Comparison of ENCODE assay signal across 2 cellular contexts in the genomic region with DNA sequence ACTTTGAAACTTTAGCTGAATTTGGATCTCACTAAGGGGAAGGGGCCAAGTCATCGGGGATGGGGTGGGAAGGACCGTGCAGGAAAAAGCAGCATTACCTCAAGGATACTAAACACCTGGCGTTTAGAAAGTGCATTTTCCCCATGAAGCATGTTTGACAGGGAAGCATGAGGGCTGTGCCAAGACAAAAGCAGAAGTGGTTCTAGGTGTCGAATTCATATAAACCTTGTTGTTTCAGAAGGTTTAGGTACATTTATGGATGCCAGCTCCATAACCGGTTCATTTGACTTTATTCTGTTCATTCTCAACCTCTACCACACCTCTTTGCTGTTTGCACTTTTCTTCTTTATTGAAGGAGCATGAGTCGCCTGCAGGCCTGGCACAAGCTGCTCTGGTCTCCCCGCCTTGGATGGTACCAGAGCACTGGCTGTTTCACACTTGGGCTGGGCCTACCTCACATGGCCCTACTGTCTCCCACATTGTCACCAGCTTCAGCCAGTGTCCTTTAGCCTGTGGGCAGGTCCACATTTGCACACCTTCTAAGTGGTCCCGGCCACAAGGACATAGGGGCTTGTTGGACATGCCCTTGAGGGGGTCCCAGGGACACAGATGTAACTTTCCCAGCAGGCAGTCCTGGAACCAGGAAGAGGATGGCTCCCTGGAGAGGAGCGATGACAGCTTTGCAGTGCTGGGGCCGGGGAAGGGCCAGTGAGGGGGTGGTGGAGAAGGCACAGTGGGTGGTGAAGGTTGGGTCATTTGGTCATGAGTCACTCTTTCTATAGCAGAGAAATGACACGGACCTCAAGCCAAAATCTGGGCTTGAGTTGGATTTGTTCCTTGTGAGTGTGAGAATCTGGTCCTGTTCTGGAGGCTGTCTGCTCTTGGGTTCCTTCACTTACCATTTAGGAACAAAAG.
TF ChIP-seq lines count a peak whose summit lies in the region.

No MANE protein-coding gene starts in this region.

TF ChIP-seq in SK-N-SH treated with all-trans-retinoic acid at 6 μM for 48 hours, 23 proteins besides CTCF, POLR2A, EP300 and RAD21 (continued from another document):
- TF ChIP-seq GLIS3 (CRISPR knock-in tag; IDR thresholded peaks at IDR 0.05) (no peak), ZNF8 (CRISPR knock-in tag; IDR thresholded peaks at IDR 0.05) (no peak), SNAI2 (CRISPR knock-in tag; IDR thresholded peaks at IDR 0.05) (no peak), TSHZ2 (CRISPR knock-in tag; IDR thresholded peaks at IDR 0.05) (no peak), ESRRG (CRISPR knock-in tag; IDR thresholded peaks at IDR 0.05) (no peak), CSDC2 (CRISPR knock-in tag; IDR thresholded peaks at IDR 0.05) (no peak), TOX (CRISPR knock-in tag; IDR thresholded peaks at IDR 0.05; ENCODE audit: borderline replicate concordance) (no peak), ZFP30 (CRISPR knock-in tag; IDR thresholded peaks at IDR 0.05) (no peak), ARNTL (CRISPR knock-in tag; IDR thresholded peaks at IDR 0.05; ENCODE audit: borderline replicate concordance, low read depth) (no peak), RARB (CRISPR knock-in tag; IDR thresholded peaks at IDR 0.05) (no peak)
- TF ChIP-seq, protein P1, sequence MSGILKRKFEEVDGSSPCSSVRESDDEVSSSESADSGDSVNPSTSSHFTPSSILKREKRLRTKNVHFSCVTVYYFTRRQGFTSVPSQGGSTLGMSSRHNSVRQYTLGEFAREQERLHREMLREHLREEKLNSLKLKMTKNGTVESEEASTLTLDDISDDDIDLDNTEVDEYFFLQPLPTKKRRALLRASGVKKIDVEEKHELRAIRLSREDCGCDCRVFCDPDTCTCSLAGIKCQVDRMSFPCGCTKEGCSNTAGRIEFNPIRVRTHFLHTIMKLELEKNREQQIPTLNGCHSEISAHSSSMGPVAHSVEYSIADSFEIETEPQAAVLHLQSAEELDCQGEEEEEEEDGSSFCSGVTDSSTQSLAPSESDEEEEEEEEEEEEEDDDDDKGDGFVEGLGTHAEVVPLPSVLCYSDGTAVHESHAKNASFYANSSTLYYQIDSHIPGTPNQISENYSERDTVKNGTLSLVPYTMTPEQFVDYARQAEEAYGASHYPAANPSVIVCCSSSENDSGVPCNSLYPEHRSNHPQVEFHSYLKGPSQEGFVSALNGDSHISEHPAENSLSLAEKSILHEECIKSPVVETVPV (CRISPR knock-in tag; IDR thresholded peaks at IDR 0.05): no peak
- TF ChIP-seq, protein P2, sequence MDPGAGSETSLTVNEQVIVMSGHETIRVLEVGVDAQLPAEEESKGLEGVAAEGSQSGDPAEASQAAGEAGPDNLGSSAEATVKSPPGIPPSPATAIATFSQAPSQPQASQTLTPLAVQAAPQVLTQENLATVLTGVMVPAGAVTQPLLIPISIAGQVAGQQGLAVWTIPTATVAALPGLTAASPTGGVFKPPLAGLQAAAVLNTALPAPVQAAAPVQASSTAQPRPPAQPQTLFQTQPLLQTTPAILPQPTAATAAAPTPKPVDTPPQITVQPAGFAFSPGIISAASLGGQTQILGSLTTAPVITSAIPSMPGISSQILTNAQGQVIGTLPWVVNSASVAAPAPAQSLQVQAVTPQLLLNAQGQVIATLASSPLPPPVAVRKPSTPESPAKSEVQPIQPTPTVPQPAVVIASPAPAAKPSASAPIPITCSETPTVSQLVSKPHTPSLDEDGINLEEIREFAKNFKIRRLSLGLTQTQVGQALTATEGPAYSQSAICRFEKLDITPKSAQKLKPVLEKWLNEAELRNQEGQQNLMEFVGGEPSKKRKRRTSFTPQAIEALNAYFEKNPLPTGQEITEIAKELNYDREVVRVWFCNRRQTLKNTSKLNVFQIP (CRISPR knock-in tag; IDR thresholded peaks at IDR 0.05; ENCODE audit: borderline replicate concordance, low read depth): no peak
- TF ChIP-seq, protein P3, sequence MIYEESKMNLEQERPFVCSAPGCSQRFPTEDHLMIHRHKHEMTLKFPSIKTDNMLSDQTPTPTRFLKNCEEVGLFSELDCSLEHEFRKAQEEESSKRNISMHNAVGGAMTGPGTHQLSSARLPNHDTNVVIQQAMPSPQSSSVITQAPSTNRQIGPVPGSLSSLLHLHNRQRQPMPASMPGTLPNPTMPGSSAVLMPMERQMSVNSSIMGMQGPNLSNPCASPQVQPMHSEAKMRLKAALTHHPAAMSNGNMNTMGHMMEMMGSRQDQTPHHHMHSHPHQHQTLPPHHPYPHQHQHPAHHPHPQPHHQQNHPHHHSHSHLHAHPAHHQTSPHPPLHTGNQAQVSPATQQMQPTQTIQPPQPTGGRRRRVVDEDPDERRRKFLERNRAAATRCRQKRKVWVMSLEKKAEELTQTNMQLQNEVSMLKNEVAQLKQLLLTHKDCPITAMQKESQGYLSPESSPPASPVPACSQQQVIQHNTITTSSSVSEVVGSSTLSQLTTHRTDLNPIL (CRISPR knock-in tag; IDR thresholded peaks at IDR 0.05; ENCODE audit: low read depth): no peak

TF ChIP-seq in SK-N-SH, 30 proteins besides CTCF, POLR2A, EP300 and RAD21 (continued from another document):
- TF ChIP-seq RCOR1 (IDR thresholded peaks at IDR 0.05; ENCODE audit: low read length): no peak
- TF ChIP-seq RXRA (IDR thresholded peaks at IDR 0.05; ENCODE audit: borderline replicate concordance, low read depth): no peak
- TF ChIP-seq NFIC (IDR thresholded peaks at IDR 0.05; ENCODE audit: borderline replicate concordance): no peak
- TF ChIP-seq MEF2A (IDR thresholded peaks at IDR 0.05; ENCODE audit: borderline replicate concordance, low read depth): no peak
- no peak for TF ChIP-seq TCF12 (IDR thresholded peaks at IDR 0.05)
